Comparison of ENCODE assay signal across 13 cellular contexts in genomic region chr1:59214764-59215208, GRCh38.
DNase-seq lines count a peak whose midpoint lies in the region; ATAC-seq and TF ChIP-seq lines count a peak whose summit lies in the region.
"Had no signal": no experiment of that assay in that cellular context is flagged by ENCODE, and none has a peak within 500 bp of the region (broad histone marks: within the 10 kb centered on the region; RNA-seq: fewer than 3 reads in every experiment).

No MANE protein-coding gene starts in this region.

- WGBS in ovary, 3 donors: 37 to 53% (median 44%) methylated on average over 6 of the region's 6 CpGs

- no peaks in the 10 kb centered on the region for H3K27me3 Mint-ChIP-seq in mesothelial cell of epicardium (ENCODE audit: low read depth)

- H3K4me1 ChIP-seq in ascending aorta (peaks cover 4 to 27% of the 10 kb centered on the region in 2 donors), ovary (ENCODE audit: insufficient read depth) (no peaks in the 10 kb centered on the region)

- peak; percentile 92 for DNase-seq in COLO668 (lab: John Stamatoyannopoulos, UW; ENCODE audit: unreplicated experiment)
- peak; percentile 62 for DNase-seq in NCI-H2107 (lab: John Stamatoyannopoulos, UW)
- DNase-seq in ascending aorta (ENCODE audit: low spot score in 2 of 2): peak; percentile 29 to 74
- no peak for DNase-seq in mesothelial cell of epicardium (ENCODE audit: low spot score in 2 of 2, unreplicated experiment in 2 of 2)
- no peak for DNase-seq in UCSD-AML1 (lab: John Stamatoyannopoulos, UW; ENCODE audit: unreplicated experiment)
- no peak for DNase-seq in ovary
- DNase-seq: activated CD8-positive, alpha-beta memory T cell treated with anti-CD3 and anti-CD28 coated beads, Interleukin-2, amount 50 U/mL, for 4 hours; islet precursor cell; nucleus accumbens; OCI-M1 had no signal

- H3K27me3 ChIP-seq in ascending aorta (no peaks in the 10 kb centered on the region), ovary (no peaks in the 10 kb centered on the region)

- H3K36me3 ChIP-seq in ascending aorta (no peaks in the 10 kb centered on the region), ovary (no peaks in the 10 kb centered on the region)

- peak overlapping the region; percentile 48 for H3K27ac Mint-ChIP-seq in mesothelial cell of epicardium

- intact Hi-C loops in ascending aorta (cut with DNase I) (no loop called here), ovary (cut with DNase I) (no loop called here)

- H3K9me3 ChIP-seq in ascending aorta (no peaks in the 10 kb centered on the region), ovary (no peaks in the 10 kb centered on the region)

- H3K9me3 Mint-ChIP-seq in mesothelial cell of epicardium: peaks cover 23% of the 10 kb centered on the region

- TF ChIP-seq CTCF in ascending aorta (IDR thresholded peaks at IDR 0.05): no peak
- TF ChIP-seq CTCF in mesothelial cell of epicardium (IDR thresholded peaks at IDR 0.05; ENCODE audit: unreplicated experiment): no peak
- TF ChIP-seq CTCF in ovary (IDR thresholded peaks at IDR 0.05): no peak

- H3K27ac ChIP-seq in ascending aorta (peak overlapping the region; percentile 71 to 78), ovary (no peak overlapping the region)

- no peak for TF ChIP-seq EP300 in ovary (IDR thresholded peaks at IDR 0.05)

- H3K36me3 Mint-ChIP-seq in mesothelial cell of epicardium: peaks cover 8% of the 10 kb centered on the region
- H3K36me3 Mint-ChIP-seq: brain had no signal

- peaks cover 15% of the 10 kb centered on the region for H3K4me1 Mint-ChIP-seq in mesothelial cell of epicardium

- no peak for TF ChIP-seq POLR2A in ovary (IDR thresholded peaks at IDR 0.05)

- H3K4me3 ChIP-seq in ascending aorta (no peak overlapping the region), ovary (no peak overlapping the region)

- no peak overlapping the region for H3K4me3 Mint-ChIP-seq in mesothelial cell of epicardium
- H3K4me3 Mint-ChIP-seq: brain had no signal

- no peak for ATAC-seq in GM19023 (IDR thresholded peaks at IDR 0.05; ENCODE audit: unreplicated experiment)
- ATAC-seq in GM19455 (IDR thresholded peaks at IDR 0.05; ENCODE audit: unreplicated experiment): no peak

Comparison
In these comparisons a context has a peak if more than half of its experiments do, and no peak if none do; other contexts are left out.
1. DNase-seq: peak in COLO668 (single experiment), NCI-H2107 (single experiment) and ascending aorta (2 of 2); none in mesothelial cell of epicardium (0 of 2), UCSD-AML1 (single experiment) and ovary (0 of 5).
2. H3K27ac ChIP-seq: peak in ascending aorta (2 of 2); none in ovary (0 of 2).